30 cellular contexts compared by ENCODE assay signal in genomic region chr6:156583083-156583482, GRCh38.
"Had no signal": no experiment of that assay in that cellular context is flagged by ENCODE, and none has a peak within 500 bp of the region (broad histone marks: within the 10 kb centered on the region; RNA-seq: fewer than 3 reads in every experiment).

No MANE protein-coding gene starts in this region.

- H3K9me3 Mint-ChIP-seq: activated naive CD4-positive, alpha-beta T cell treated with anti-CD3 and anti-CD28 coated beads, Interleukin-2, amount 50 U/mL, for 24 hours; central memory CD8-positive, alpha-beta T cell; effector memory CD8-positive, alpha-beta T cell had no signal

- H3K4me3 Mint-ChIP-seq: activated CD4-positive, alpha-beta T cell treated with anti-CD3 and anti-CD28 coated beads, Interleukin-2, amount 10 ng/mL, durations not matched to agents 7 days and 5 days; activated CD8-positive, alpha-beta T cell treated with anti-CD3 and anti-CD28 coated beads for 36 hours; activated naive CD4-positive, alpha-beta T cell treated with anti-CD3 and anti-CD28 coated beads for 36 hours; activated naive CD4-positive, alpha-beta T cell treated with anti-CD3 and anti-CD28 coated beads, Interleukin-2, amount 50 U/mL, for 24 hours; activated naive CD8-positive, alpha-beta T cell treated with anti-CD3 and anti-CD28 coated beads, Interleukin-2, amount 10 ng/mL, durations not matched to agents 7 days and 5 days; activated T-cell treated with anti-CD3 and anti-CD28 coated beads, Interleukin-2, amount 50 U/mL, for 4 hours; activated T-helper 17 cell treated with anti-CD3 and anti-CD28 coated beads, Interleukin-2, amount 50 U/mL, for 72 hours; brain; central memory CD8-positive, alpha-beta T cell; effector memory CD8-positive, alpha-beta T cell had no signal

- H3K27ac Mint-ChIP-seq: activated CD4-positive, alpha-beta T cell treated with anti-CD3 and anti-CD28 coated beads, Interleukin-2, amount 10 ng/mL, durations not matched to agents 7 days and 5 days; activated CD8-positive, alpha-beta T cell treated with anti-CD3 and anti-CD28 coated beads for 36 hours; activated naive CD4-positive, alpha-beta T cell treated with anti-CD3 and anti-CD28 coated beads for 36 hours; activated naive CD4-positive, alpha-beta T cell treated with anti-CD3 and anti-CD28 coated beads, Interleukin-2, amount 50 U/mL, for 24 hours; activated naive CD8-positive, alpha-beta T cell treated with anti-CD3 and anti-CD28 coated beads, Interleukin-2, amount 10 ng/mL, durations not matched to agents 7 days and 5 days; activated T-helper 17 cell treated with anti-CD3 and anti-CD28 coated beads, Interleukin-2, amount 50 U/mL, for 72 hours; effector memory CD8-positive, alpha-beta T cell had no signal

- H3K27ac ChIP-seq: ascending aorta, breast epithelium, cardiac muscle cell, epithelial cell of prostate, esophagus squamous epithelium, gastroesophageal sphincter had no signal

- H3K27me3 ChIP-seq: ascending aorta, breast epithelium, cardiac muscle cell, esophagus squamous epithelium, gastroesophageal sphincter had no signal

- DNase-seq: activated CD4-positive, alpha-beta T cell treated with anti-CD3 and anti-CD28 coated beads for 1 hour; activated CD4-positive, alpha-beta T cell treated with anti-CD3 and anti-CD28 coated beads for 4 hours; activated CD4-positive, alpha-beta T cell treated with anti-CD3 and anti-CD28 coated beads, Interleukin-2, amount 10 ng/mL, durations not matched to agents 7 days and 5 days; activated CD4-positive, alpha-beta T cell treated with anti-CD3 and anti-CD28 coated beads, Interleukin-2, amount 50 U/mL, for 48 hours; activated CD8-positive, alpha-beta memory T cell treated with anti-CD3 and anti-CD28 coated beads for 24 hours; activated CD8-positive, alpha-beta T cell treated with anti-CD3 and anti-CD28 coated beads for 36 hours; activated effector memory CD4-positive, alpha-beta T cell treated with Interleukin-2 at 50 U/mL for 16 hours; activated gamma-delta T cell treated with Interleukin-2 at 50 U/mL for 16 hours; activated naive CD4-positive, alpha-beta T cell treated with anti-CD3 and anti-CD28 coated beads for 36 hours; activated naive CD8-positive, alpha-beta T cell treated with anti-CD3 and anti-CD28 coated beads, Interleukin-2, amount 10 ng/mL, durations not matched to agents 7 days and 5 days; activated T-cell treated with anti-CD3 and anti-CD28 coated beads, Interleukin-2, amount 50 U/mL, for 4 hours; cortex of kidney; dermis blood vessel endothelial cell; effector CD4-positive, alpha-beta T cell; effector memory CD8-positive, alpha-beta T cell; esophagus squamous epithelium; foreskin melanocyte; hippocampal formation; T-helper 2 cell had no signal

- H3K36me3 ChIP-seq: ascending aorta, breast epithelium, cardiac muscle cell, esophagus squamous epithelium, gastroesophageal sphincter had no signal

- H3K4me3 ChIP-seq: ascending aorta, cardiac muscle cell, esophagus squamous epithelium, gastroesophageal sphincter had no signal

- H3K36me3 Mint-ChIP-seq: activated naive CD8-positive, alpha-beta T cell treated with anti-CD3 and anti-CD28 coated beads, Interleukin-2, amount 10 ng/mL, durations not matched to agents 7 days and 5 days; brain had no signal

- FAIRE-seq: endometrium, endothelial cell of umbilical vein had no signal

- H3K4me1 ChIP-seq: ascending aorta, breast epithelium, esophagus squamous epithelium, gastroesophageal sphincter had no signal

- H3K4me1 Mint-ChIP-seq: activated CD4-positive, alpha-beta T cell treated with anti-CD3 and anti-CD28 coated beads, Interleukin-2, amount 10 ng/mL, durations not matched to agents 7 days and 5 days; activated naive CD4-positive, alpha-beta T cell treated with anti-CD3 and anti-CD28 coated beads, Interleukin-2, amount 50 U/mL, for 24 hours; activated naive CD8-positive, alpha-beta T cell treated with anti-CD3 and anti-CD28 coated beads, Interleukin-2, amount 10 ng/mL, durations not matched to agents 7 days and 5 days; activated T-helper 17 cell treated with anti-CD3 and anti-CD28 coated beads, Interleukin-2, amount 50 U/mL, for 72 hours; central memory CD8-positive, alpha-beta T cell had no signal

- ATAC-seq: activated CD8-positive, alpha-beta T cell treated with anti-CD3 and anti-CD28 coated beads for 36 hours; activated T-cell treated with anti-CD3 and anti-CD28 coated beads, Interleukin-2, amount 50 U/mL, for 4 hours; activated T-helper 17 cell treated with anti-CD3 and anti-CD28 coated beads, Interleukin-2, amount 50 U/mL, for 72 hours; effector memory CD8-positive, alpha-beta T cell; gastroesophageal sphincter had no signal

- H3K27me3 Mint-ChIP-seq: activated T-helper 17 cell treated with anti-CD3 and anti-CD28 coated beads, Interleukin-2, amount 50 U/mL, for 72 hours had no signal
